23 cellular contexts compared by ENCODE assay signal in genomic region chr2:104597942-104598341, GRCh38.
A peak's percentile ranks its signal among the peaks of the same experiment; 100 is the strongest.
DNase-seq lines count a peak whose midpoint lies in the region; ATAC-seq and TF ChIP-seq lines count a peak whose summit lies in the region.
"Had no signal": no experiment of that assay in that cellular context is flagged by ENCODE, and none has a peak within 500 bp of the region (broad histone marks: within the 10 kb centered on the region; RNA-seq: fewer than 3 reads in every experiment).

No MANE protein-coding gene starts in this region.

- H3K4me3 ChIP-seq in breast epithelium (no peak overlapping the region), brain microvascular endothelial cell (ENCODE audit: low read depth, low read length) (no peak overlapping the region)
- H3K4me3 ChIP-seq: BLaER1, GM12878 had no signal

- POLR2A ChIA-PET in MCF 10A (lab: Yijun Ruan, JAX) = interaction anchor here (1.1 kb wide), 1 partner anchor 10 kb away, joined by 3 read pairs; no protein-coding TSS in a partner anchor

- H3K9me3 ChIP-seq in breast epithelium = peaks cover 5 to 15% of the 10 kb centered on the region in 2 donors
- H3K9me3 ChIP-seq: BLaER1, Caco-2 had no signal

- in situ Hi-C loops in brain microvascular endothelial cell (cut with HindIII; ENCODE audit: low pct_ligation_motif_present, low sequenced_read_pairs) = no loop called here

- peaks cover 19% of the 10 kb centered on the region for H3K9me3 Mint-ChIP-seq in MCF 10A (ENCODE audit: unreplicated experiment)

- ATAC-seq in HG03565 (IDR thresholded peaks at IDR 0.05; ENCODE audit: unreplicated experiment) = no peak
- ATAC-seq: CD8-positive, alpha-beta T cell; GM12878 had no signal

- no peaks in the 10 kb centered on the region for H3K27me3 ChIP-seq in breast epithelium
- H3K27me3 ChIP-seq in brain microvascular endothelial cell (replicated peaks) = no peaks in the 10 kb centered on the region
- H3K27me3 ChIP-seq: BLaER1 had no signal

- H3K36me3 Mint-ChIP-seq in MCF 10A (ENCODE audit: insufficient read depth, unreplicated experiment) = peaks cover 9% of the 10 kb centered on the region
- H3K36me3 Mint-ChIP-seq: CD4-positive, CD25-positive, alpha-beta regulatory T cell; CD8-positive, alpha-beta T cell had no signal

- DNase-seq in MCF 10A (ENCODE audit: unreplicated experiment) = peak; percentile 6
- no peak for DNase-seq in breast epithelium (ENCODE audit: low spot score in 2 of 2)
- DNase-seq in astrocyte of the hippocampus (ENCODE audit: low read depth, low spot score) = peak; percentile 5
- DNase-seq in kidney tubule cell (ENCODE audit: low spot score) = peak; percentile 21
- no peak for DNase-seq in activated CD8-positive, alpha-beta memory T cell treated with anti-CD3 and anti-CD28 coated beads, Interleukin-2, amount 50 U/mL, for 4 hours
- no peak for DNase-seq in brain microvascular endothelial cell
- DNase-seq in NCI-H2196 treated with DMSO at 0.1 percent for 48 hours (lab: John Stamatoyannopoulos, UW; ENCODE audit: unreplicated experiment) = no peak
- DNase-seq: Caco-2; CD4-positive, CD25-positive, alpha-beta regulatory T cell; CD8-positive, alpha-beta T cell; DMS 273 treated with DMSO at 0.1 percent for 48 hours; DMS79; EL; GDM1; GOT3; H7; HCEC 1CT had no signal

- H3K27me3 Mint-ChIP-seq in MCF 10A (ENCODE audit: insufficient read depth, unreplicated experiment) = no peaks in the 10 kb centered on the region
- H3K27me3 Mint-ChIP-seq: CD4-positive, CD25-positive, alpha-beta regulatory T cell had no signal

- CTCF ChIA-PET in MCF 10A (lab: Yijun Ruan, JAX) = interaction anchor here (0.5 to 0.6 kb wide), 2 partner anchors 187 to 1833 kb away, joined by 3 to 4 read pairs; no protein-coding TSS in a partner anchor

- H3K27ac Mint-ChIP-seq in MCF 10A (ENCODE audit: low read depth, unreplicated experiment) = no peak overlapping the region
- H3K27ac Mint-ChIP-seq: B cell; CD4-positive, CD25-positive, alpha-beta regulatory T cell; CD8-positive, alpha-beta T cell had no signal

- H3K36me3 ChIP-seq in breast epithelium (no peaks in the 10 kb centered on the region), brain microvascular endothelial cell (replicated peaks) (no peaks in the 10 kb centered on the region)
- H3K36me3 ChIP-seq: BLaER1 had no signal

- no peak overlapping the region for H3K27ac ChIP-seq in breast epithelium
- no peak overlapping the region for H3K27ac ChIP-seq in brain microvascular endothelial cell
- H3K27ac ChIP-seq: 22Rv1, BLaER1, C4-2B had no signal

- H3K4me1 Mint-ChIP-seq in MCF 10A (ENCODE audit: insufficient read depth, unreplicated experiment) = peaks cover 12% of the 10 kb centered on the region
- H3K4me1 Mint-ChIP-seq: B cell; CD4-positive, CD25-positive, alpha-beta regulatory T cell had no signal

- TF ChIP-seq CTCF in MCF 10A (IDR thresholded peaks at IDR 0.05; ENCODE audit: unreplicated experiment) (no peak), breast epithelium (IDR thresholded peaks at IDR 0.05) (no peak), brain microvascular endothelial cell (IDR thresholded peaks at IDR 0.05; ENCODE audit: low read depth, low read length, missing control alignments) (no peak)

- intact Hi-C loops in MCF 10A (cut with micrococcal nuclease) = loop anchor here (5.0 kb wide), 1 partner anchor 111 kb away; no protein-coding TSS in a partner anchor
- intact Hi-C loops in breast epithelium (cut with DNase I; ENCODE audit: low total_unique reads) = no loop called here

- no peak overlapping the region for H3K4me3 Mint-ChIP-seq in MCF 10A (ENCODE audit: unreplicated experiment)
- H3K4me3 Mint-ChIP-seq: B cell; CD4-positive, CD25-positive, alpha-beta regulatory T cell; CD8-positive, alpha-beta T cell had no signal

- BruUV-seq in MCF 10A (replicated peaks; lab: Mats Ljungman, UMichigan) = no TSS peak

- no peaks in the 10 kb centered on the region for H3K4me1 ChIP-seq in breast epithelium
- H3K4me1 ChIP-seq: Caco-2 had no signal

- TF ChIP-seq POLR2A in breast epithelium (IDR thresholded peaks at IDR 0.05) = no peak

Comparison
In these comparisons a context has a peak if more than half of its experiments do, and no peak if none do; other contexts are left out.
1. DNase-seq: peak in MCF 10A (single experiment), astrocyte of the hippocampus (single experiment) and kidney tubule cell (single experiment); none in breast epithelium (0 of 2), activated CD8-positive, alpha-beta memory T cell treated with anti-CD3 and anti-CD28 coated beads, Interleukin-2, amount 50 U/mL, for 4 hours (single experiment), brain microvascular endothelial cell (single experiment) and NCI-H2196 treated with DMSO at 0.1 percent for 48 hours (single experiment).